Comparison of ENCODE assay signal across 17 cellular contexts in genomic region chr11:73310661-73311393, GRCh38. TPM values are rescaled to one million over a fixed set of nuclear protein-coding genes. Genes with fewer than 3 reads are reported as not detected.
DNase-seq lines count a peak whose midpoint lies in the region; ATAC-seq and TF ChIP-seq lines count a peak whose summit lies in the region.
"Had no signal": no experiment of that assay in that cellular context is flagged by ENCODE, and none has a peak within 500 bp of the region (broad histone marks: within the 10 kb centered on the region; RNA-seq: fewer than 3 reads in every experiment).

No MANE protein-coding gene starts in this region.

- H2AFZ ChIP-seq in ACC112 (ENCODE audit: low read length, unreplicated experiment) (no peak overlapping the region), PC-3 (ENCODE audit: low read length) (no peak overlapping the region)

- no TSS peak for BruUV-seq in PC-3 (replicated peaks; lab: Mats Ljungman, UMichigan)

- H3K9me3 ChIP-seq in right cardiac atrium (ENCODE audit: control insufficient read depth, low read length) (no peaks in the 10 kb centered on the region), sigmoid colon (no peaks in the 10 kb centered on the region), PC-3 (ENCODE audit: low read length) (no peaks in the 10 kb centered on the region)

- H3K4me3 ChIP-seq in ACC112 (ENCODE audit: low read depth, low read length) = peak overlapping the region; percentile 87
- peak overlapping the region; percentile 13 for H3K4me3 ChIP-seq in astrocyte of the spinal cord (ENCODE audit: low read depth, low read length)
- peak overlapping the region; percentile 39 for H3K4me3 ChIP-seq in right cardiac atrium (ENCODE audit: low read length)
- H3K4me3 ChIP-seq in sigmoid colon = peak overlapping the region; percentile 59 to 85 (median 68)
- H3K4me3 ChIP-seq in PC-3 (ENCODE audit: low read length) = no peak overlapping the region

- no peak for TF ChIP-seq EP300 in sigmoid colon (IDR thresholded peaks at IDR 0.05)

- DNase-seq in astrocyte of the spinal cord (ENCODE audit: low read depth, low spot score) = no peak
- DNase-seq in right cardiac atrium = peak; percentile 15 to 66 (median 60)
- peak; percentile 67 for DNase-seq in sigmoid colon
- no peak for DNase-seq in PC-3
- DNase-seq in foreskin keratinocyte = no peak
- no peak for DNase-seq in activated T-cell treated with anti-CD3 and anti-CD28 coated beads, Interleukin-2, amount 50 U/mL, for 4 hours
- DNase-seq: ACHN; activated CD4-positive, alpha-beta memory T cell treated with anti-CD3 and anti-CD28 coated beads for 36 hours; activated naive CD4-positive, alpha-beta T cell treated with anti-CD3 and anti-CD28 coated beads, Interleukin-2, amount 50 U/mL, for 16 hours; DND-41; KBM-7; naive thymus-derived CD8-positive, alpha-beta T cell; NCI-H2029 treated with DMSO at 0.1 percent for 48 hours; stimulated activated CD4-positive, alpha-beta T cell treated with anti-CD3 and anti-CD28 coated beads, Interleukin-2, amount 100 ng/mL, for 24 hours had no signal

- H3K4me2 ChIP-seq in PC-3 (ENCODE audit: low read length) = no peak overlapping the region

- H3K27ac ChIP-seq in ACC112 (ENCODE audit: low read depth, low read length) (no peak overlapping the region), right cardiac atrium (ENCODE audit: low read length) (peak overlapping the region; percentile 92), sigmoid colon (peak overlapping the region; percentile 94 to 100 (median 98)), PC-3 (ENCODE audit: low read length) (no peak overlapping the region), foreskin keratinocyte (no peak overlapping the region)

- CTCF ChIA-PET in PC-3 (lab: Charles Lee) = no interaction called here

- H3K36me3 ChIP-seq in ACC112 (ENCODE audit: insufficient read depth, low read length) (no peaks in the 10 kb centered on the region), sigmoid colon (no peaks in the 10 kb centered on the region), PC-3 (ENCODE audit: low read depth, low read length) (no peaks in the 10 kb centered on the region)

- no peak overlapping the region for H3K4me3 Mint-ChIP-seq in activated T-cell treated with anti-CD3 and anti-CD28 coated beads, Interleukin-2, amount 50 U/mL, for 4 hours
- H3K4me3 Mint-ChIP-seq: activated CD4-positive, alpha-beta memory T cell treated with anti-CD3 and anti-CD28 coated beads for 36 hours had no signal

- POLR2A ChIA-PET in PC-3 (lab: Charles Lee; ENCODE audit: unreplicated experiment) = no interaction called here

- no peak for TF ChIP-seq POLR2A in sigmoid colon (IDR thresholded peaks at IDR 0.05)

- in situ Hi-C loops in astrocyte of the spinal cord (cut with HindIII; ENCODE audit: low sequenced_read_pairs) = no loop called here

- peaks cover 9% of the 10 kb centered on the region for H3K4me1 Mint-ChIP-seq in activated T-cell treated with anti-CD3 and anti-CD28 coated beads, Interleukin-2, amount 50 U/mL, for 4 hours (ENCODE audit: low read depth)

- H3K36me3 Mint-ChIP-seq in activated T-cell treated with anti-CD3 and anti-CD28 coated beads, Interleukin-2, amount 50 U/mL, for 4 hours (ENCODE audit: insufficient read depth) = no peaks in the 10 kb centered on the region
- H3K36me3 Mint-ChIP-seq: activated CD4-positive, alpha-beta memory T cell treated with anti-CD3 and anti-CD28 coated beads for 36 hours; naive thymus-derived CD8-positive, alpha-beta T cell had no signal

- H3K9me2 ChIP-seq in PC-3 (replicated peaks; ENCODE audit: low read length) = no peaks in the 10 kb centered on the region

- H3K27me3 Mint-ChIP-seq in activated T-cell treated with anti-CD3 and anti-CD28 coated beads, Interleukin-2, amount 50 U/mL, for 4 hours (ENCODE audit: low read depth) = peaks cover 14% of the 10 kb centered on the region

- H3K9ac ChIP-seq in PC-3 (ENCODE audit: low read length) = no peak overlapping the region

- peaks cover 72% of the 10 kb centered on the region for H3K4me1 ChIP-seq in ACC112 (ENCODE audit: control insufficient read depth, insufficient read depth, low read length, unreplicated experiment)
- H3K4me1 ChIP-seq in right cardiac atrium (ENCODE audit: control insufficient read depth, insufficient read depth, low read length) = peaks cover 30% of the 10 kb centered on the region
- H3K4me1 ChIP-seq in sigmoid colon = peaks cover 0 to 80% (median 72%) of the 10 kb centered on the region in 4 donors
- H3K4me1 ChIP-seq in PC-3 (ENCODE audit: insufficient read depth, low read length) = peaks cover 9% of the 10 kb centered on the region
- H3K4me1 ChIP-seq in foreskin keratinocyte = peaks cover 3% of the 10 kb centered on the region

- WGBS in right cardiac atrium = 66% methylated on average over 22 of the region's 22 CpGs
- 86 to 89% methylated on average over 22 of the region's 22 CpGs for WGBS in sigmoid colon, 2 donors

- TF ChIP-seq CTCF in astrocyte of the spinal cord (IDR thresholded peaks at IDR 0.05; ENCODE audit: low read depth, low read length) (no peak), sigmoid colon (IDR thresholded peaks at IDR 0.05) (no peak), PC-3 (conservative IDR thresholded peaks at IDR 0.05; ENCODE audit: low read depth, low read length) (no peak), foreskin keratinocyte (conservative IDR thresholded peaks at IDR 0.05) (no peak)

- H3K79me2 ChIP-seq in ACC112 (ENCODE audit: control insufficient read depth, insufficient read depth, low read length, unreplicated experiment) = peaks cover 65% of the 10 kb centered on the region
- H3K79me2 ChIP-seq in PC-3 (ENCODE audit: low read length) = no peaks in the 10 kb centered on the region

- no peaks in the 10 kb centered on the region for H3F3A ChIP-seq in PC-3 (ENCODE audit: low read length, unreplicated experiment)

- no peaks in the 10 kb centered on the region for H3K27me3 ChIP-seq in ACC112 (ENCODE audit: insufficient read depth, low read length)
- H3K27me3 ChIP-seq in right cardiac atrium (ENCODE audit: control insufficient read depth, insufficient read depth) = no peaks in the 10 kb centered on the region
- no peaks in the 10 kb centered on the region for H3K27me3 ChIP-seq in sigmoid colon
- H3K27me3 ChIP-seq in PC-3 (ENCODE audit: low read length) = no peaks in the 10 kb centered on the region
- H3K27me3 ChIP-seq in foreskin keratinocyte = no peaks in the 10 kb centered on the region

- H4K20me1 ChIP-seq in PC-3 (ENCODE audit: low read length) = no peaks in the 10 kb centered on the region

- H3K9me3 Mint-ChIP-seq in activated T-cell treated with anti-CD3 and anti-CD28 coated beads, Interleukin-2, amount 50 U/mL, for 4 hours = no peaks in the 10 kb centered on the region
- H3K9me3 Mint-ChIP-seq: activated CD4-positive, alpha-beta memory T cell treated with anti-CD3 and anti-CD28 coated beads for 36 hours; naive thymus-derived CD8-positive, alpha-beta T cell had no signal

- ATAC-seq in right cardiac atrium = no peak
- no peak for ATAC-seq in PC-3
- ATAC-seq in foreskin keratinocyte = no peak
- no peak for ATAC-seq in activated T-cell treated with anti-CD3 and anti-CD28 coated beads, Interleukin-2, amount 50 U/mL, for 4 hours
- ATAC-seq in GM19023 (IDR thresholded peaks at IDR 0.05; ENCODE audit: unreplicated experiment) = no peak
- ATAC-seq: naive thymus-derived CD8-positive, alpha-beta T cell had no signal

- intact Hi-C loops in right cardiac atrium (cut with DNase I) = no loop called here
- intact Hi-C loops in sigmoid colon (cut with DNase I) = no loop called here
- intact Hi-C loops in PC-3 (cut with micrococcal nuclease) = no loop called here

RNA-seq across cellular contexts. Expression of gene ARHGEF17, which starts 2.8 kb away (rescaled TPM):
- total RNA-seq in right cardiac atrium (10 to 100 TPM; 47.6 to 53.8 (median 49.3) TPM), sigmoid colon (100 to 1,000 TPM in 1 of 4 donors, 10 to 100 TPM in 3; 38.2 to 104 (median 66.9) TPM), PC-3 (2014; rRNA removed) (6.2 and 11.0 TPM in 2 replicates), foreskin keratinocyte (8.7 and 9.7 TPM in 2 replicates)
- polyA plus RNA-seq in right cardiac atrium (34.0 TPM), sigmoid colon (10 to 100 TPM in 1 of 3 donors, 1 to 10 TPM in 2; 1.8 to 15.9 (median 2.4) TPM), foreskin keratinocyte (4.6 and 5.0 TPM in 2 replicates)
- under 1 TPM; 0.13 to 0.27 (median 0.13) TPM for total RNA-seq in activated T-cell treated with anti-CD3 and anti-CD28 coated beads, Interleukin-2, amount 50 U/mL, for 4 hours
- total RNA-seq: naive thymus-derived CD8-positive, alpha-beta T cell; T-helper 1 cell treated with Interleukin-12 subunit alpha and Interleukin-12 subunit beta and Interleukin-4 antibody, amounts not matched to agents 30 ng/mL and 1 ng/mL, for 36 hours had no signal

RNA-seq across cellular contexts. Expression of gene P2RY6, which starts 38.7 kb away (rescaled TPM):
- total RNA-seq in right cardiac atrium = 1 to 10 TPM in 3 of 4 donors, under 1 TPM in 1; 0.96 to 2.7 (median 2.0) TPM
- 0.70 TPM for polyA plus RNA-seq in right cardiac atrium
- 1 to 10 TPM in 3 of 4 donors, not detected in 1; 1.2 to 2.6 (median 2.5) TPM for total RNA-seq in sigmoid colon
- 1 to 10 TPM; 2.4 to 5.5 (median 2.5) TPM for polyA plus RNA-seq in sigmoid colon
- 1.6 and 2.0 TPM in 2 replicates for total RNA-seq in PC-3 (2014; rRNA removed)
- total RNA-seq in foreskin keratinocyte = not detected in 2 replicates
- polyA plus RNA-seq in foreskin keratinocyte = 0.04 TPM in 1 of 2 replicates, not detected in the other
- total RNA-seq in activated T-cell treated with anti-CD3 and anti-CD28 coated beads, Interleukin-2, amount 50 U/mL, for 4 hours = not detected
- total RNA-seq: activated CD4-positive, alpha-beta memory T cell treated with anti-CD3 and anti-CD28 coated beads for 36 hours; T-helper 1 cell treated with Interleukin-12 subunit alpha and Interleukin-12 subunit beta and Interleukin-4 antibody, amounts not matched to agents 30 ng/mL and 1 ng/mL, for 36 hours had no signal
- polyA plus RNA-seq: naive thymus-derived CD8-positive, alpha-beta T cell had no signal

Comparison
In these comparisons a context has a peak if more than half of its experiments do, and no peak if none do; other contexts are left out.
1. H3K27ac ChIP-seq: peak in right cardiac atrium (single experiment) and sigmoid colon (4 of 4); none in ACC112 (single experiment), PC-3 (single experiment) and foreskin keratinocyte (single experiment).
2. DNase-seq: peak in right cardiac atrium (3 of 3) and sigmoid colon (single experiment); none in astrocyte of the spinal cord (single experiment), PC-3 (single experiment), foreskin keratinocyte (0 of 2) and activated T-cell treated with anti-CD3 and anti-CD28 coated beads, Interleukin-2, amount 50 U/mL, for 4 hours (single experiment).